In genomic region chr11:10455637-10456487, GRCh38 we compare ENCODE assay signal across 8 cellular contexts. TPM values are rescaled to one million over a fixed set of nuclear protein-coding genes. Genes with fewer than 3 reads are reported as not detected.
DNase-seq lines count a peak whose midpoint lies in the region; ATAC-seq, FAIRE-seq and TF ChIP-seq lines count a peak whose summit lies in the region.

No MANE protein-coding gene starts in this region.

- H3K4me1 Mint-ChIP-seq in natural killer cell: peaks cover 38 to 52% of the 10 kb centered on the region in 2 donors

- intact Hi-C loops in endothelial cell of umbilical vein (cut with micrococcal nuclease): no loop called here
- intact Hi-C loops in natural killer cell (cut with micrococcal nuclease): loop anchor here (5.0 kb wide), 1 partner anchor 44 kb away; no protein-coding TSS in a partner anchor

- H3K36me3 ChIP-seq in BLaER1 treated with 17β-estradiol and CSF1 and Interleukin-3, amounts not matched to agents 10 nM and 100 nM: peaks cover 0 to 27% (median under 1%) of the 10 kb centered on the region in 11 experiments; a peak in 9 of 22 replicates
- no peaks in the 10 kb centered on the region for H3K36me3 ChIP-seq in endothelial cell of umbilical vein (ENCODE audit: control insufficient read depth in 2 of 2, extremely low read depth in 1 of 2, insufficient read depth in 2 of 2, low read length in 2 of 2)

- peak overlapping the region; percentile 61 for H2AFZ ChIP-seq in endothelial cell of umbilical vein (ENCODE audit: low read depth, low read length)

- H3K79me2 ChIP-seq in endothelial cell of umbilical vein (ENCODE audit: control insufficient read depth, insufficient read depth, low read length): no peaks in the 10 kb centered on the region

- peaks cover 0 to 1% (median 0%) of the 10 kb centered on the region in 11 experiments; a peak in 1 of 22 replicates for H3K27me3 ChIP-seq in BLaER1 treated with 17β-estradiol and CSF1 and Interleukin-3, amounts not matched to agents 10 nM and 100 nM
- peaks cover 0 to 11% of the 10 kb centered on the region in 2 experiments for H3K27me3 ChIP-seq in endothelial cell of umbilical vein (ENCODE audit: control insufficient read depth in 2 of 2, insufficient read depth in 2 of 2, low read length in 2 of 2)

- POLR2A ChIA-PET in endothelial cell of umbilical vein (lab: Charles Lee): no interaction called here

- DNase-seq in NCI-H82 (lab: John Stamatoyannopoulos, UW): peak; percentile 78
- DNase-seq in activated CD8-positive, alpha-beta memory T cell treated with anti-CD3 and anti-CD28 coated beads for 48 hours (ENCODE audit: low read depth in 2 of 3, low spot score in 2 of 3): peak; percentile 32 to 57 (median 56)
- DNase-seq in endothelial cell of umbilical vein (ENCODE audit: low read depth, low spot score): peak; percentile 38
- DNase-seq in natural killer cell: peak; percentile 36
- peak; percentile 82 for DNase-seq in stimulated activated naive CD8-positive, alpha-beta T cell treated with anti-CD3 and anti-CD28 coated beads, Interleukin-15, Interleukin-2, amounts not matched to agents 100 U/mL and 50 U/mL, for 24 hours

- FAIRE-seq in endothelial cell of umbilical vein (lab: Jason Lieb, UNC): peak; percentile 49

- peak overlapping the region; percentile 46 to 76 (median 63) for H3K4me3 ChIP-seq in BLaER1 treated with 17β-estradiol and CSF1 and Interleukin-3, amounts not matched to agents 10 nM and 100 nM
- H3K4me3 ChIP-seq in endothelial cell of umbilical vein (replicated peaks in 1 of 3; ENCODE audit: insufficient read depth in 1 of 3, low read depth in 1 of 3, low read length in 3 of 3): peak overlapping the region in 1 of 3 experiments; percentile 11

- peak; percentile 64 for TF ChIP-seq POLR2A in GM19193 (IDR thresholded peaks at IDR 0.05; ENCODE audit: extremely low read depth, insufficient read depth, insufficient read length)
- TF ChIP-seq POLR2A in endothelial cell of umbilical vein (IDR thresholded peaks at IDR 0.05; ENCODE audit: low read depth, low read length): no peak

- peak overlapping the region; percentile 84 to 97 (median 93) for H3K4me2 ChIP-seq in BLaER1 treated with 17β-estradiol and CSF1 and Interleukin-3, amounts not matched to agents 10 nM and 100 nM
- peak overlapping the region; percentile 9 for H3K4me2 ChIP-seq in endothelial cell of umbilical vein (ENCODE audit: insufficient read depth, low read length)

- dilution Hi-C loops in endothelial cell of umbilical vein (cut with MboI; ENCODE audit: extremely low pct_ligation_motif_present, low sequenced_read_pairs): no loop called here

- H3K4me3 Mint-ChIP-seq in natural killer cell: peak overlapping the region; percentile 86

- no peaks in the 10 kb centered on the region for H3K9me3 Mint-ChIP-seq in natural killer cell

- H3K27ac ChIP-seq in BLaER1 treated with 17β-estradiol and CSF1 and Interleukin-3, amounts not matched to agents 10 nM and 100 nM: peak overlapping the region; percentile 77 to 98 (median 87)
- no peak overlapping the region for H3K27ac ChIP-seq in endothelial cell of umbilical vein (ENCODE audit: insufficient read depth, low read depth, low read length)

- no peaks in the 10 kb centered on the region for H3K9me3 ChIP-seq in BLaER1 treated with 17β-estradiol and CSF1 and Interleukin-3, amounts not matched to agents 10 nM and 100 nM (replicated peaks in 1 of 11)
- no peaks in the 10 kb centered on the region for H3K9me3 ChIP-seq in endothelial cell of umbilical vein (replicated peaks; ENCODE audit: control insufficient read depth, insufficient read depth, low read length)

- peaks cover 7 to 8% of the 10 kb centered on the region in 2 donors for H3K27me3 Mint-ChIP-seq in natural killer cell (ENCODE audit: low read depth in 2 of 2)

- H3K27ac Mint-ChIP-seq in natural killer cell: peak overlapping the region; percentile 65 to 82

- ATAC-seq in HG03342 (IDR thresholded peaks at IDR 0.05; ENCODE audit: unreplicated experiment): peak; percentile 56
- peak; percentile 66 to 73 (median 71) for ATAC-seq in natural killer cell
- ATAC-seq in stimulated activated naive CD8-positive, alpha-beta T cell treated with anti-CD3 and anti-CD28 coated beads, Interleukin-15, Interleukin-2, amounts not matched to agents 100 U/mL and 50 U/mL, for 24 hours: peak; percentile 81

- H3K36me3 Mint-ChIP-seq in natural killer cell: no peaks in the 10 kb centered on the region

- peak overlapping the region; percentile 64 to 96 (median 80) for H3K9ac ChIP-seq in BLaER1 treated with 17β-estradiol and CSF1 and Interleukin-3, amounts not matched to agents 10 nM and 100 nM
- H3K9ac ChIP-seq in endothelial cell of umbilical vein (replicated peaks; ENCODE audit: extremely low read depth, insufficient read depth, low read length): no peak overlapping the region

- peaks cover 0 to 46% (median 0%) of the 10 kb centered on the region in 11 experiments; a peak in 8 of 22 replicates for H4K20me1 ChIP-seq in BLaER1 treated with 17β-estradiol and CSF1 and Interleukin-3, amounts not matched to agents 10 nM and 100 nM
- H4K20me1 ChIP-seq in endothelial cell of umbilical vein (replicated peaks; ENCODE audit: control insufficient read depth, extremely low read depth, insufficient read depth, low read length): no peaks in the 10 kb centered on the region

- peaks cover 82 to 97% (median 89%) of the 10 kb centered on the region in 10 experiments for H3K4me1 ChIP-seq in BLaER1 treated with 17β-estradiol and CSF1 and Interleukin-3, amounts not matched to agents 10 nM and 100 nM
- H3K4me1 ChIP-seq in endothelial cell of umbilical vein (ENCODE audit: control insufficient read depth, extremely low read depth, insufficient read depth, low read length): peaks cover 4% of the 10 kb centered on the region

- TF ChIP-seq CTCF in endothelial cell of umbilical vein (IDR thresholded peaks at IDR 0.05; ENCODE audit: extremely low read depth in 1 of 2, insufficient read depth in 1 of 2, low read depth in 1 of 2, low read length in 2 of 2): no peak
- no peak for TF ChIP-seq CTCF in natural killer cell (IDR thresholded peaks at IDR 0.05)

- no TSS peak for BruUV-seq in endothelial cell of umbilical vein (replicated peaks; lab: Mats Ljungman, UMichigan)

- CTCF ChIA-PET in endothelial cell of umbilical vein (lab: Charles Lee): interaction anchor here (0.7 to 5.0 kb wide), 10 partner anchors 9 to 213 kb away, joined by 3 to 18 read pairs (median 4); no protein-coding TSS in a partner anchor

- H3K9me1 ChIP-seq in endothelial cell of umbilical vein (replicated peaks; ENCODE audit: control insufficient read depth, extremely low read depth, insufficient read depth, low read length): no peaks in the 10 kb centered on the region

TF ChIP-seq in endothelial cell of umbilical vein, 7 proteins besides CTCF, POLR2A, EP300 and RAD21:
- TF ChIP-seq MAX (IDR thresholded peaks at IDR 0.05; ENCODE audit: insufficient read depth, insufficient read length): no peak
- peak; percentile 39 for TF ChIP-seq GATA2 (IDR thresholded peaks at IDR 0.05; ENCODE audit: insufficient read depth, insufficient read length, low read depth, low read length)

RNA-seq across cellular contexts. Expression of gene AMPD3, which starts 0.8 kb away (rescaled TPM):
- total RNA-seq in endothelial cell of umbilical vein (1.7 and 2.5 TPM in 2 replicates), natural killer cell (1 to 10 TPM; 5.5 to 9.2 (median 6.8) TPM)
- polyA plus RNA-seq in endothelial cell of umbilical vein: 1.4 and 2.5 TPM in 2 replicates
- 0.90 and 1.1 TPM in 2 replicates for polyA plus RNA-seq in endothelial cell of umbilical vein (2011; cell fraction: cytosol; rRNA removed)
- polyA plus RNA-seq in endothelial cell of umbilical vein (2011; cell fraction: nucleus; rRNA removed): 2.6 and 3.1 TPM in 2 replicates
- polyA plus RNA-seq in endothelial cell of umbilical vein (2012): 0.62 and 1.3 TPM in 2 replicates
- polyA minus RNA-seq in endothelial cell of umbilical vein: 3.0 and 5.7 TPM in 2 replicates
- polyA minus RNA-seq in endothelial cell of umbilical vein (2011; cell fraction: cytosol; rRNA and poly(A)+ RNA removed): 2.3 TPM
- polyA minus RNA-seq in endothelial cell of umbilical vein (2011; cell fraction: nucleus; rRNA and poly(A)+ RNA removed): 5.3 and 6.3 TPM in 2 replicates
